In the genomic region with DNA sequence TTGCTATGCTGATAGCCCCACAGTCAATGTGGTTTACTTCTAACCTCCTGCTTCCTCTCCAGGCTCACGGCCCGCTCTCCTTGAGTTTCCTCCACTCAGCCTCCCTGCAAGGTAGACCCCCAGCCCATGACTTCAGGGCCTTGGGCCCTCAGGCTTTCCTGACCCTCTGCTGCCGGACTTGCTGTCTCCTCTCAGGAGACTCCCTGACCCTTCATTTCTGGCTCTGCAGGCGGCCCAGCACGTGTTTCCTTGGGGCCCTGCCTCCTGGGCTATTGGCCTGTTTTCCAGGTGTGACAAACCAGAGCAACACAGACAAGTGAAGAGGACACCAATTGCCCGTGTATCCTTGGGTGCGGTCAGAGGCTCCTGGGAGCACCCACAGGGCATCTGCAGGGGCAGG, we compare ENCODE assay signal across 20 cellular contexts. TPM values are rescaled to one million over a fixed set of nuclear protein-coding genes. Genes with fewer than 3 reads are reported as not detected.
DNase-seq lines count a peak whose midpoint lies in the region; ATAC-seq and TF ChIP-seq lines count a peak whose summit lies in the region.
"Had no signal": no experiment of that assay in that cellular context is flagged by ENCODE, and none has a peak within 500 bp of the region (broad histone marks: within the 10 kb centered on the region; RNA-seq: fewer than 3 reads in every experiment).

No MANE protein-coding gene starts in this region.

- BruUV-seq in Panc1 (replicated peaks; lab: Mats Ljungman, UMichigan) = no TSS peak

- H3K4me3 ChIP-seq in Panc1 (ENCODE audit: low read depth in 2 of 2, low read length in 2 of 2) = no peak overlapping the region
- H3K4me3 ChIP-seq in sigmoid colon = no peak overlapping the region
- no peak overlapping the region for H3K4me3 ChIP-seq in lower leg skin (ENCODE audit: low read depth, poor library complexity, severe bottlenecking)
- H3K4me3 ChIP-seq: gastrocnemius medialis, left lung had no signal

- WGBS in sigmoid colon, 2 donors = 80 to 91% methylated on average over 7 of the region's 7 CpGs
- WGBS in lower leg skin, 2 donors = 85 to 89% methylated on average over 7 of the region's 7 CpGs

- no peak for ATAC-seq in Panc1
- ATAC-seq: activated CD4-positive, CD25-positive, alpha-beta regulatory T cell treated with anti-CD3 and anti-CD28 coated beads, Interleukin-2, amount 50 U/mL, for 24 hours; gastrocnemius medialis; left lung had no signal

- DNase-seq in GM10248 (ENCODE audit: extremely low spot score) (peak; percentile 12), Panc1 (ENCODE audit: low read depth, low spot score) (no peak), islet precursor cell (peak; percentile 60), sigmoid colon (peak; percentile 45), lower leg skin (ENCODE audit: low spot score in 2 of 2) (no peak), NCI-H748 treated with DMSO at 0.1 percent for 48 hours (lab: John Stamatoyannopoulos, UW) (no peak)
- no peak for DNase-seq in stimulated activated naive CD4-positive, alpha-beta T cell treated with Interleukin-2 at 50 U/mL for 16 hours (lab: John Stamatoyannopoulos, UW)
- DNase-seq: activated CD4-positive, alpha-beta memory T cell treated with anti-CD3 and anti-CD28 coated beads, Interleukin-2, amount 10 ng/mL, durations not matched to agents 7 days and 5 days; CD4-positive, alpha-beta T cell; central memory CD4-positive, alpha-beta T cell; dermis blood vessel endothelial cell; gastrocnemius medialis; hippocampal formation; left lung; naive B cell; NCI-H1105 treated with DMSO at 0.1 percent for 48 hours; NCI-H2029; NCI-H345 had no signal

- CTCF ChIA-PET in GM10248 (lab: Yijun Ruan, JAX) = no interaction called here
- CTCF ChIA-PET in Panc1 (lab: Charles Lee) = no interaction called here

- H3K27me3 ChIP-seq in Panc1 (ENCODE audit: control insufficient read depth, insufficient read depth, low read length) = no peaks in the 10 kb centered on the region
- no peaks in the 10 kb centered on the region for H3K27me3 ChIP-seq in sigmoid colon
- H3K27me3 ChIP-seq: gastrocnemius medialis, left lung had no signal

- H3K9me3 ChIP-seq in Panc1 (ENCODE audit: control insufficient read depth, insufficient read depth, low read depth, low read length) (no peaks in the 10 kb centered on the region), sigmoid colon (no peaks in the 10 kb centered on the region)
- H3K9me3 ChIP-seq: gastrocnemius medialis, left lung had no signal

- in situ Hi-C loops in Panc1 (cut with HindIII; ENCODE audit: low pct_unique_long_range_greater_than_20kb, low sequenced_read_pairs) = no loop called here

- H3K27ac ChIP-seq in Panc1 (ENCODE audit: low read length) (peak overlapping the region; percentile 66; the same call in 1 of the 2 replicates), sigmoid colon (no peak overlapping the region)
- H3K27ac ChIP-seq: gastrocnemius medialis, HL-60, left lung had no signal

- POLR2A ChIA-PET in GM10248 (lab: Yijun Ruan, JAX) (no interaction called here), Panc1 (lab: Charles Lee) (no interaction called here)

- intact Hi-C loops in Panc1 (cut with micrococcal nuclease; ENCODE audit: unreplicated experiment) = no loop called here
- intact Hi-C loops in sigmoid colon (cut with DNase I) = no loop called here
- intact Hi-C loops in lower leg skin (cut with DNase I; ENCODE audit: low total_unique reads) = no loop called here

- peaks cover 43% of the 10 kb centered on the region for H3K4me1 ChIP-seq in Panc1 (ENCODE audit: control insufficient read depth, insufficient read depth, low read length)
- no peaks in the 10 kb centered on the region for H3K4me1 ChIP-seq in sigmoid colon
- H3K4me1 ChIP-seq: gastrocnemius medialis had no signal

- H3K36me3 ChIP-seq in Panc1 (ENCODE audit: control insufficient read depth, insufficient read depth, low read length) (no peaks in the 10 kb centered on the region), sigmoid colon (no peaks in the 10 kb centered on the region)
- H3K36me3 ChIP-seq: gastrocnemius medialis, left lung had no signal

- TF ChIP-seq CTCF in GM10248 (IDR thresholded peaks at IDR 0.05; ENCODE audit: control extremely low read depth, extremely low read depth, low read depth, missing control alignments) (no peak), Panc1 (IDR thresholded peaks at IDR 0.05) (no peak), sigmoid colon (IDR thresholded peaks at IDR 0.05) (no peak), lower leg skin (IDR thresholded peaks at IDR 0.05) (no peak)

- TF ChIP-seq POLR2A in sigmoid colon (IDR thresholded peaks at IDR 0.05) (no peak), lower leg skin (IDR thresholded peaks at IDR 0.05) (no peak)

- no peak for TF ChIP-seq EP300 in sigmoid colon (IDR thresholded peaks at IDR 0.05)

RNA-seq across cellular contexts. Expression of gene NFKBIA, which starts 54.6 kb away (rescaled TPM):
- total RNA-seq in Panc1 (2021; ENCODE audit: unreplicated experiment) = 99.4 TPM
- 121 TPM for polyA plus RNA-seq in Panc1 (2012; ENCODE audit: insufficient read length)
- 100 to 1,000 TPM; 258 to 340 (median 289) TPM for total RNA-seq in sigmoid colon
- polyA plus RNA-seq in sigmoid colon = 100 to 1,000 TPM in 2 of 3 donors, 10 to 100 TPM in 1; 95.5 to 188 (median 158) TPM
- 100 to 1,000 TPM; 431 to 923 (median 565) TPM for total RNA-seq in lower leg skin

RNA-seq across cellular contexts. Expression of gene PSMA6, which starts 57.8 kb away (rescaled TPM):
- 197 TPM for total RNA-seq in Panc1 (2021; ENCODE audit: unreplicated experiment)
- polyA plus RNA-seq in Panc1 (2012; ENCODE audit: insufficient read length) = 107 TPM
- total RNA-seq in sigmoid colon = 100 to 1,000 TPM; 104 to 203 (median 169) TPM
- polyA plus RNA-seq in sigmoid colon = 100 to 1,000 TPM; 240 to 344 (median 257) TPM
- 100 to 1,000 TPM in 2 of 4 donors, 10 to 100 TPM in 2; 62.7 to 175 (median 102) TPM for total RNA-seq in lower leg skin

Comparison
In these comparisons a context has a peak if more than half of its experiments do, and no peak if none do; other contexts are left out.
1. DNase-seq: peak in GM10248 (single experiment), islet precursor cell (single experiment) and sigmoid colon (single experiment); none in Panc1 (single experiment), lower leg skin (0 of 2), NCI-H748 treated with DMSO at 0.1 percent for 48 hours (single experiment) and stimulated activated naive CD4-positive, alpha-beta T cell treated with Interleukin-2 at 50 U/mL for 16 hours (single experiment).